ENCODE assay signal across 8 cellular contexts in the genomic region with DNA sequence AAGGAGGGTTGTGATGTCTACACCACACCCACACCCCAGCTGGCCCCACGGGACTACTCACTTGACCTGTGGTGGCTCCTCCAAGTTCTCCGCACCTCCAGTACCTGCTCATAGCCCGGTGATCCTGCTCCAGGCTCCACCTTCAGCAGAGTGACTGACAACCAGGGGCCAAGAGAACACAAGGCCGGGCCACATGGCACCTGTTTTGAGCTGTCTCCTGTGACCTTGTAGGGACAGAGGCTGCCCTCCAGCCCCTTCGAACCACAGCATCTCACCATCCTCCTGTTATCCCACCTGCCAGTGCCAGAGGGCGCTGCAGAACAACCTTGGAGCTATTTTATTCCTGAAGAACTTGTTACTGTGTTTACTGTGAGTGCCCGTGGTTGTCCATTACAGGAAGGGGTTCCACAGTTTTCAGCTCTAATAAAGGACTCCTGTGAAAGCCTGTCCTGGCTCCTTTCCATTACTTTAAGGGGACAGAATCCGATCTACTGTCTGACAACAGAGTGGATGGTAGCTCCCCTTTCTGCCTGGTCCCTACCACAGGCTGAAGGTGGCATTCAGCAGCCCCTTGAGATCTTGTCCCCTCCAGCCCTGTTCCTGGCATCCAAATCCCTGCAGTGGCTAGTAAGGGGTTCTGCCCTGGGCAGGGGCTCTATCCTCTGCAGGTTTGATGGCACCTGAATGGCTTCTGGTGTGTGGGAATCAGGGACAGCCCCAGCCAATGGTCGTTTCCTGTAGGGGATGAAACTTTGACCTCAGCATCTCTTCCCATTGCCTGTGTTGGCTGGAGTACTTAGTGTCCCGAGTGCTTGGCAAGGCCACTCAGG. TPM values are rescaled to one million over a fixed set of nuclear protein-coding genes. Genes with fewer than 3 reads are reported as not detected.
DNase-seq lines count a peak whose midpoint lies in the region; ATAC-seq and TF ChIP-seq lines count a peak whose summit lies in the region.

No MANE protein-coding gene starts in this region.

- 26 to 28% (median 28%) methylated on average over 7 to 10 of the region's 10 CpGs for WGBS in adrenal gland, 4 donors

- in situ Hi-C loops in gastrocnemius medialis (cut with MboI; ENCODE audit: low sequenced_read_pairs in 4 of 4), result no loop called here

- DNase-seq in AG09319 (ENCODE audit: extremely low read depth, low read depth), result no peak
- peak; percentile 19 for DNase-seq in NCI-H2196 (lab: John Stamatoyannopoulos, UW; ENCODE audit: unreplicated experiment)
- DNase-seq in adrenal gland, result peak; percentile 15 to 71 (median 49)
- peak; percentile 64 for DNase-seq in right atrium auricular region (ENCODE audit: low spot score)
- no peak for DNase-seq in gastrocnemius medialis

- no peak overlapping the region for H3K27ac ChIP-seq in adrenal gland
- no peak overlapping the region for H3K27ac ChIP-seq in right atrium auricular region
- no peak overlapping the region for H3K27ac ChIP-seq in gastrocnemius medialis

- H3K27me3 ChIP-seq in adrenal gland, result no peaks in the 10 kb centered on the region
- H3K27me3 ChIP-seq in right atrium auricular region, result no peaks in the 10 kb centered on the region
- peaks cover 0 to 9% (median 0%) of the 10 kb centered on the region in 3 donors for H3K27me3 ChIP-seq in gastrocnemius medialis

- H3K4me1 ChIP-seq in adrenal gland (replicated peaks in 1 of 2) (no peaks in the 10 kb centered on the region), right atrium auricular region (no peaks in the 10 kb centered on the region), gastrocnemius medialis (no peaks in the 10 kb centered on the region)

- TF ChIP-seq POLR2A in adrenal gland (IDR thresholded peaks at IDR 0.05) (no peak), gastrocnemius medialis (IDR thresholded peaks at IDR 0.05) (no peak)

- no peak overlapping the region for H3K4me3 ChIP-seq in adrenal gland
- H3K4me3 ChIP-seq in right atrium auricular region, result no peak overlapping the region
- no peak overlapping the region for H3K4me3 ChIP-seq in gastrocnemius medialis

- intact Hi-C loops in adrenal gland (cut with DNase I), result loop anchor here (2.0 to 5.0 kb wide), 2 partner anchors 53 to 56 kb away; no protein-coding TSS in a partner anchor
- intact Hi-C loops in gastrocnemius medialis (cut with DNase I; ENCODE audit: low total_unique reads), result no loop called here

- ATAC-seq in gastrocnemius medialis (peak in 1 of 2 donors; percentile 46), HG03378 (IDR thresholded peaks at IDR 0.05; ENCODE audit: unreplicated experiment) (no peak), GM19452 (IDR thresholded peaks at IDR 0.05; ENCODE audit: unreplicated experiment) (no peak)

- TF ChIP-seq CTCF in AG09319 (IDR thresholded peaks at IDR 0.05; ENCODE audit: low read depth, low read length), result peak; percentile 59
- peak; percentile 77 for TF ChIP-seq CTCF in GM12873 (IDR thresholded peaks at IDR 0.05; ENCODE audit: insufficient read depth, low read depth, low read length, missing control alignments)
- TF ChIP-seq CTCF in adrenal gland (IDR thresholded peaks at IDR 0.05), result peak; percentile 46 to 71 (median 65)
- peak; percentile 84 to 90 for TF ChIP-seq CTCF in right atrium auricular region (IDR thresholded peaks at IDR 0.05)
- peak in 4 of 5 experiments; percentile 30 to 63 (median 40) for TF ChIP-seq CTCF in gastrocnemius medialis (IDR thresholded peaks at IDR 0.05 in 4 of 5, conservative IDR thresholded peaks at IDR 0.05 in 1 of 5)

- no peaks in the 10 kb centered on the region for H3K9me3 ChIP-seq in adrenal gland (replicated peaks in 1 of 3)
- H3K9me3 ChIP-seq in right atrium auricular region, result no peaks in the 10 kb centered on the region
- no peaks in the 10 kb centered on the region for H3K9me3 ChIP-seq in gastrocnemius medialis

- H3K36me3 ChIP-seq in adrenal gland (replicated peaks in 1 of 2), result no peaks in the 10 kb centered on the region
- H3K36me3 ChIP-seq in right atrium auricular region, result no peaks in the 10 kb centered on the region
- H3K36me3 ChIP-seq in gastrocnemius medialis, result no peaks in the 10 kb centered on the region

RNA-seq across cellular contexts. Expression of gene C10orf120, which starts 50.8 kb away (rescaled TPM):
- not detected for total RNA-seq in adrenal gland
- polyA plus RNA-seq in adrenal gland, result not detected
- total RNA-seq in right atrium auricular region, result not detected
- total RNA-seq in gastrocnemius medialis, result not detected

Comparison
In these comparisons a context has a peak if more than half of its experiments do, and no peak if none do; other contexts are left out.
1. DNase-seq: peak in NCI-H2196 (single experiment), adrenal gland (7 of 7) and right atrium auricular region (single experiment); none in AG09319 (single experiment) and gastrocnemius medialis (0 of 2).
2. Peak in every context shown above with its lines, with median percentiles within 50 percentile points of each other: CTCF ChIP-seq.